ENCODE assay signal across 1 cellular context in the genomic region with DNA sequence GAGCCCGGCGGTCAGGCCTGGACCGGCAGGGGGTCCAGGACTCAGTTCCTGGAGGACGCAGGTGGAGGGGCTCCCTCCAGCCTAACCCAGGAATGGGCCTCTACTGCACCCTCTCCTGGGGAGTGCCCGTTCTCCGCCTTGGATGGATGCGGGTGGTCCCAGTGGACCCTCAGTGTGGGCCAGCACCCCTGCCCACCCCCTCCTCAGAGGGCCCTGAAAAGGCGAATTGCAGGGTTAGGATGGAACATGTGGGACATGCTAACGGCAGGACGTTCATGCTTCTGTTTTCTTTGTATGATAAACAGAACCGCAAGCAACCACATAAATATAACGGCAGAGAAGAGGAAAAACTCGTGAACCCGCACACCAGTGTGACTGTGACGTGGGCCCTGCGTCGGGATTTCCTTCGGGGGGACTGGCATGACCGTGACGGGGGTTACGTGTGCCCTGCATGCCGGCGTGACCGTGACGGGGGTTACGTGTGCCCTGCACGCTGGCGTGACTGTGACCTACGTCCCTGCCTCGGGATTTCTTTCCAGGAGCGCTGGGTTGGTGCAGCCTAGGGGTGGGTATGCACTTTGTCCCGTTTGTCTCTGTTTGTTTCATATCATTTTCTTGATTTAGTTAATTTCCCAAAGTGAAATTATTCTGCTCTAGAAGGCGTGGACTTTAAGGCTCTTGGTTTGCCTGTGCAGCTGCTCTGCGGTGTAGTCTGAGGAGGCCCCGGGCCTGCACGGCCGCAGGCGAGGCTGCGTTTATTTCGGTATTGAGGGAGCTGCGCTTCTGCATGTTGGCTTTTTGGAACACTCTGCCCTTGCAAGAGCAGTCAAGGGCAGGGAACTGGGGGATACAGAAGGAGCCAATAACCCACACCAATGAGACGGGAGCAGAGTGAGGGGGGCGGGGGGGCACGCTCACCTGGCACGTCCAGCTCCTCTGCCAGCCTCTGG.
TF ChIP-seq lines count a peak whose summit lies in the region.

No MANE protein-coding gene starts in this region.

TF ChIP-seq in GM23338, 12 proteins besides CTCF, POLR2A, EP300 and RAD21 (continued from another document):
- TF ChIP-seq, protein P1, sequence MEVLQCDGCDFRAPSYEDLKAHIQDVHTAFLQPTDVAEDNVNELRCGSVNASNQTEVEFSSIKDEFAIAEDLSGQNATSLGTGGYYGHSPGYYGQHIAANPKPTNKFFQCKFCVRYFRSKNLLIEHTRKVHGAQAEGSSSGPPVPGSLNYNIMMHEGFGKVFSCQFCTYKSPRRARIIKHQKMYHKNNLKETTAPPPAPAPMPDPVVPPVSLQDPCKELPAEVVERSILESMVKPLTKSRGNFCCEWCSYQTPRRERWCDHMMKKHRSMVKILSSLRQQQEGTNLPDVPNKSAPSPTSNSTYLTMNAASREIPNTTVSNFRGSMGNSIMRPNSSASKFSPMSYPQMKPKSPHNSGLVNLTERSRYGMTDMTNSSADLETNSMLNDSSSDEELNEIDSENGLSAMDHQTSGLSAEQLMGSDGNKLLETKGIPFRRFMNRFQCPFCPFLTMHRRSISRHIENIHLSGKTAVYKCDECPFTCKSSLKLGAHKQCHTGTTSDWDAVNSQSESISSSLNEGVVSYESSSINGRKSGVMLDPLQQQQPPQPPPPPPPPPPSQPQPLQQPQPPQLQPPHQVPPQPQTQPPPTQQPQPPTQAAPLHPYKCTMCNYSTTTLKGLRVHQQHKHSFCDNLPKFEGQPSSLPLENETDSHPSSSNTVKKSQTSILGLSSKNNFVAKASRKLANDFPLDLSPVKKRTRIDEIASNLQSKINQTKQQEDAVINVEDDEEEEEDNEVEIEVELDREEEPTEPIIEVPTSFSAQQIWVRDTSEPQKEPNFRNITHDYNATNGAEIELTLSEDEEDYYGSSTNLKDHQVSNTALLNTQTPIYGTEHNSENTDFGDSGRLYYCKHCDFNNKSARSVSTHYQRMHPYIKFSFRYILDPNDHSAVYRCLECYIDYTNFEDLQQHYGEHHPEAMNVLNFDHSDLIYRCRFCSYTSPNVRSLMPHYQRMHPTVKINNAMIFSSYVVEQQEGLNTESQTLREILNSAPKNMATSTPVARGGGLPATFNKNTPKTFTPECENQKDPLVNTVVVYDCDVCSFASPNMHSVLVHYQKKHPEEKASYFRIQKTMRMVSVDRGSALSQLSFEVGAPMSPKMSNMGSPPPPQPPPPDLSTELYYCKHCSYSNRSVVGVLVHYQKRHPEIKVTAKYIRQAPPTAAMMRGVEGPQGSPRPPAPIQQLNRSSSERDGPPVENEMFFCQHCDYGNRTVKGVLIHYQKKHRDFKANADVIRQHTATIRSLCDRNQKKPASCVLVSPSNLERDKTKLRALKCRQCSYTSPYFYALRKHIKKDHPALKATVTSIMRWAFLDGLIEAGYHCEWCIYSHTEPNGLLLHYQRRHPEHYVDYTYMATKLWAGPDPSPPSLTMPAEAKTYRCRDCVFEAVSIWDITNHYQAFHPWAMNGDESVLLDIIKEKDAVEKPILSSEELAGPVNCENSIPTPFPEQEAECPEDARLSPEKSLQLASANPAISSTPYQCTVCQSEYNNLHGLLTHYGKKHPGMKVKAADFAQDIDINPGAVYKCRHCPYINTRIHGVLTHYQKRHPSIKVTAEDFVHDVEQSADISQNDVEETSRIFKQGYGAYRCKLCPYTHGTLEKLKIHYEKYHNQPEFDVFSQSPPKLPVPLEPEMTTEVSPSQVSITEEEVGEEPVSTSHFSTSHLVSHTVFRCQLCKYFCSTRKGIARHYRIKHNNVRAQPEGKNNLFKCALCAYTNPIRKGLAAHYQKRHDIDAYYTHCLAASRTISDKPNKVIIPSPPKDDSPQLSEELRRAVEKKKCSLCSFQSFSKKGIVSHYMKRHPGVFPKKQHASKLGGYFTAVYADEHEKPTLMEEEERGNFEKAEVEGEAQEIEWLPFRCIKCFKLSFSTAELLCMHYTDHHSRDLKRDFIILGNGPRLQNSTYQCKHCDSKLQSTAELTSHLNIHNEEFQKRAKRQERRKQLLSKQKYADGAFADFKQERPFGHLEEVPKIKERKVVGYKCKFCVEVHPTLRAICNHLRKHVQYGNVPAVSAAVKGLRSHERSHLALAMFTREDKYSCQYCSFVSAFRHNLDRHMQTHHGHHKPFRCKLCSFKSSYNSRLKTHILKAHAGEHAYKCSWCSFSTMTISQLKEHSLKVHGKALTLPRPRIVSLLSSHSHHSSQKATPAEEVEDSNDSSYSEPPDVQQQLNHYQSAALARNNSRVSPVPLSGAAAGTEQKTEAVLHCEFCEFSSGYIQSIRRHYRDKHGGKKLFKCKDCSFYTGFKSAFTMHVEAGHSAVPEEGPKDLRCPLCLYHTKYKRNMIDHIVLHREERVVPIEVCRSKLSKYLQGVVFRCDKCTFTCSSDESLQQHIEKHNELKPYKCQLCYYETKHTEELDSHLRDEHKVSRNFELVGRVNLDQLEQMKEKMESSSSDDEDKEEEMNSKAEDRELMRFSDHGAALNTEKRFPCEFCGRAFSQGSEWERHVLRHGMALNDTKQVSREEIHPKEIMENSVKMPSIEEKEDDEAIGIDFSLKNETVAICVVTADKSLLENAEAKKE (CRISPR knock-in tag; IDR thresholded peaks at IDR 0.05) = no peak
- TF ChIP-seq, protein P2, sequence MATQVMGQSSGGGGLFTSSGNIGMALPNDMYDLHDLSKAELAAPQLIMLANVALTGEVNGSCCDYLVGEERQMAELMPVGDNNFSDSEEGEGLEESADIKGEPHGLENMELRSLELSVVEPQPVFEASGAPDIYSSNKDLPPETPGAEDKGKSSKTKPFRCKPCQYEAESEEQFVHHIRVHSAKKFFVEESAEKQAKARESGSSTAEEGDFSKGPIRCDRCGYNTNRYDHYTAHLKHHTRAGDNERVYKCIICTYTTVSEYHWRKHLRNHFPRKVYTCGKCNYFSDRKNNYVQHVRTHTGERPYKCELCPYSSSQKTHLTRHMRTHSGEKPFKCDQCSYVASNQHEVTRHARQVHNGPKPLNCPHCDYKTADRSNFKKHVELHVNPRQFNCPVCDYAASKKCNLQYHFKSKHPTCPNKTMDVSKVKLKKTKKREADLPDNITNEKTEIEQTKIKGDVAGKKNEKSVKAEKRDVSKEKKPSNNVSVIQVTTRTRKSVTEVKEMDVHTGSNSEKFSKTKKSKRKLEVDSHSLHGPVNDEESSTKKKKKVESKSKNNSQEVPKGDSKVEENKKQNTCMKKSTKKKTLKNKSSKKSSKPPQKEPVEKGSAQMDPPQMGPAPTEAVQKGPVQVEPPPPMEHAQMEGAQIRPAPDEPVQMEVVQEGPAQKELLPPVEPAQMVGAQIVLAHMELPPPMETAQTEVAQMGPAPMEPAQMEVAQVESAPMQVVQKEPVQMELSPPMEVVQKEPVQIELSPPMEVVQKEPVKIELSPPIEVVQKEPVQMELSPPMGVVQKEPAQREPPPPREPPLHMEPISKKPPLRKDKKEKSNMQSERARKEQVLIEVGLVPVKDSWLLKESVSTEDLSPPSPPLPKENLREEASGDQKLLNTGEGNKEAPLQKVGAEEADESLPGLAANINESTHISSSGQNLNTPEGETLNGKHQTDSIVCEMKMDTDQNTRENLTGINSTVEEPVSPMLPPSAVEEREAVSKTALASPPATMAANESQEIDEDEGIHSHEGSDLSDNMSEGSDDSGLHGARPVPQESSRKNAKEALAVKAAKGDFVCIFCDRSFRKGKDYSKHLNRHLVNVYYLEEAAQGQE (IDR thresholded peaks at IDR 0.05; ENCODE audit: unreplicated experiment) = no peak
- no peak for TF ChIP-seq ETS1 (IDR thresholded peaks at IDR 0.05)
